ENCODE assay signal across 12 cellular contexts in genomic region chr2:185790361-185790760, GRCh38.
"Had no signal": no experiment of that assay in that cellular context is flagged by ENCODE, and none has a peak within 500 bp of the region (broad histone marks: within the 10 kb centered on the region; RNA-seq: fewer than 3 reads in every experiment).

No MANE protein-coding gene starts in this region.

- H3K27me3 ChIP-seq: colonic mucosa, gastrocnemius medialis, right lobe of liver had no signal

- FAIRE-seq: kidney had no signal

- H3K9me3 ChIP-seq: colonic mucosa, gastrocnemius medialis, psoas muscle, right lobe of liver had no signal

- ATAC-seq: gastrocnemius medialis, left ventricle myocardium superior, psoas muscle, right lobe of liver had no signal

- H3K4me3 ChIP-seq: colonic mucosa, gastrocnemius medialis, psoas muscle, right lobe of liver had no signal

- H3K27ac ChIP-seq: colonic mucosa, gastrocnemius medialis, psoas muscle, right lobe of liver had no signal

- H3K4me1 ChIP-seq: colonic mucosa, gastrocnemius medialis, psoas muscle, right lobe of liver had no signal

- H3K36me3 ChIP-seq: colonic mucosa, gastrocnemius medialis, right lobe of liver had no signal

- DNase-seq: activated B cell treated with CpG ODN at 0.5 μM for 24 hours; activated CD4-positive, alpha-beta T cell treated with anti-CD3 and anti-CD28 coated beads, Interleukin-2, amount 10 ng/mL, durations not matched to agents 24 days and 14 days; activated naive CD4-positive, alpha-beta T cell treated with anti-CD3 and anti-CD28 coated beads for 36 hours; colonic mucosa; effector memory CD4-positive, alpha-beta T cell; gastrocnemius medialis; kidney; left ventricle myocardium superior; mesenchymal stem cell; psoas muscle; right lobe of liver; stimulated activated naive CD4-positive, alpha-beta T cell had no signal
